In the genomic region with DNA sequence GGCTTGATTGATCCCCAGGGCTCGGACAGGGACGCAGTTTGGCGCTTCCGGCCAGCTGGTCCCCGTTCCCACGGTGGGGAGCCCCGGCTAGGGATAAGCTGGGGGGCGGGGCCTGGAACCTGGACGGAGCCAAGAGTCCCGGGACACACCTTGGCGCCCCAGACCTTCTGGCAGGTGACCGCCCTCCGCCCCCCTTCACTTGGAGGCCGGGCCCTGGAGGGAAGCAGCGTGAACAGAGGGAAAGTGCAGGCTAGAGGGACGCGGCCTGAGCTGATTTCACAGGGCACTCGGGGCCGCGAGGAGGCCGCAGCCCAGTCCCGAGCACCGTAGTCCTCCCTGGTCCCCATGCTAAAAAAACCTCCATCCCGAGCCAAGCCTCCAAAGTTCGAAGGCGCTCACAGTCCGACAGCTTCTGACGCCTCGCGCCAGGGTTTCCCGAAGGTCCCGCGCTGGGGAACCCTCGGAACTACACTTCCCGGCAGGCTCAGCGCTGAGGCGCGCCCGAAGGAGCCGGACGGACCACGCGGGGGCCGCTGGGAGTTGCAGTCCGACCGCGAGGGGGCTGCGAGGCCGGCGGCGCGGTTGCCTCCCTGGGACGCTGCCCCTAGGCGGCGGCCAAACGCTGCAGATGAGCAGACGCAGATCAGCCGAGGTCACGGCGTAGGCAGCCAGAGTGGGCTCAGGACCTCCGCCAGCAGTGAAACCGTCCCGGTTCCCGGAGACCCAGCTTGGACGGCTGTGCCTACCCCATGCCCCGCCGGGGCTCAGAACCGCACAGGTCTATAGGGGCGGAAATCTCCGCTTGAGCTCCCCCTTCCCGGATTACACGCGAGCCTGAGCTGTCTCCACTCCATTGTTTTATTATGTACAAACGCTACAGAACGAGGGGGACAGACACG, we compare ENCODE assay signal across 1 cellular context.
A peak's percentile ranks its signal among the peaks of the same experiment; 100 is the strongest.
TF ChIP-seq lines count a peak whose summit lies in the region.

A gene with protein sequence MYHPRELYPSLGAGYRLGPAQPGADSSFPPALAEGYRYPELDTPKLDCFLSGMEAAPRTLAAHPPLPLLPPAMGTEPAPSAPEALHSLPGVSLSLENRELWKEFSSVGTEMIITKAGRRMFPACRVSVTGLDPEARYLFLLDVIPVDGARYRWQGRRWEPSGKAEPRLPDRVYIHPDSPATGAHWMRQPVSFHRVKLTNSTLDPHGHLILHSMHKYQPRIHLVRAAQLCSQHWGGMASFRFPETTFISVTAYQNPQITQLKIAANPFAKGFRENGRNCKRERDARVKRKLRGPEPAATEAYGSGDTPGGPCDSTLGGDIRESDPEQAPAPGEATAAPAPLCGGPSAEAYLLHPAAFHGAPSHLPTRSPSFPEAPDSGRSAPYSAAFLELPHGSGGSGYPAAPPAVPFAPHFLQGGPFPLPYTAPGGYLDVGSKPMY (minus strand): TSS at position 451 of the 899 bp plus-strand sequence. CDS start 731 bp downstream, outside the sequence.

TF ChIP-seq in PFSK-1, 5 proteins besides CTCF, POLR2A, EP300 and RAD21:
- TF ChIP-seq TAF1 (IDR thresholded peaks at IDR 0.05; ENCODE audit: borderline replicate concordance, insufficient read depth, low read length) (no peak), FOXP2 (optimal IDR thresholded peaks at IDR 0.05; ENCODE audit: borderline replicate concordance, extremely low read depth, extremely low read length, insufficient read depth) (peak; percentile 87), POLR2AphosphoS5 (IDR thresholded peaks at IDR 0.05; ENCODE audit: low read depth, low read length) (no peak), SIN3A (IDR thresholded peaks at IDR 0.05; ENCODE audit: borderline replicate concordance, insufficient read depth, low read length) (no peak)
- TF ChIP-seq, protein P1, sequence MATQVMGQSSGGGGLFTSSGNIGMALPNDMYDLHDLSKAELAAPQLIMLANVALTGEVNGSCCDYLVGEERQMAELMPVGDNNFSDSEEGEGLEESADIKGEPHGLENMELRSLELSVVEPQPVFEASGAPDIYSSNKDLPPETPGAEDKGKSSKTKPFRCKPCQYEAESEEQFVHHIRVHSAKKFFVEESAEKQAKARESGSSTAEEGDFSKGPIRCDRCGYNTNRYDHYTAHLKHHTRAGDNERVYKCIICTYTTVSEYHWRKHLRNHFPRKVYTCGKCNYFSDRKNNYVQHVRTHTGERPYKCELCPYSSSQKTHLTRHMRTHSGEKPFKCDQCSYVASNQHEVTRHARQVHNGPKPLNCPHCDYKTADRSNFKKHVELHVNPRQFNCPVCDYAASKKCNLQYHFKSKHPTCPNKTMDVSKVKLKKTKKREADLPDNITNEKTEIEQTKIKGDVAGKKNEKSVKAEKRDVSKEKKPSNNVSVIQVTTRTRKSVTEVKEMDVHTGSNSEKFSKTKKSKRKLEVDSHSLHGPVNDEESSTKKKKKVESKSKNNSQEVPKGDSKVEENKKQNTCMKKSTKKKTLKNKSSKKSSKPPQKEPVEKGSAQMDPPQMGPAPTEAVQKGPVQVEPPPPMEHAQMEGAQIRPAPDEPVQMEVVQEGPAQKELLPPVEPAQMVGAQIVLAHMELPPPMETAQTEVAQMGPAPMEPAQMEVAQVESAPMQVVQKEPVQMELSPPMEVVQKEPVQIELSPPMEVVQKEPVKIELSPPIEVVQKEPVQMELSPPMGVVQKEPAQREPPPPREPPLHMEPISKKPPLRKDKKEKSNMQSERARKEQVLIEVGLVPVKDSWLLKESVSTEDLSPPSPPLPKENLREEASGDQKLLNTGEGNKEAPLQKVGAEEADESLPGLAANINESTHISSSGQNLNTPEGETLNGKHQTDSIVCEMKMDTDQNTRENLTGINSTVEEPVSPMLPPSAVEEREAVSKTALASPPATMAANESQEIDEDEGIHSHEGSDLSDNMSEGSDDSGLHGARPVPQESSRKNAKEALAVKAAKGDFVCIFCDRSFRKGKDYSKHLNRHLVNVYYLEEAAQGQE (IDR thresholded peaks at IDR 0.05; ENCODE audit: insufficient read depth in 1 of 2, low read depth in 2 of 2, low read length in 2 of 2), result no peak
